In genomic region chr16:57567691-57568090, GRCh38 we compare ENCODE assay signal across 22 cellular contexts. TPM values are rescaled to one million over a fixed set of nuclear protein-coding genes. Genes with fewer than 3 reads are reported as not detected.
A peak's percentile ranks its signal among the peaks of the same experiment; 100 is the strongest.
DNase-seq lines count a peak whose midpoint lies in the region; ATAC-seq and TF ChIP-seq lines count a peak whose summit lies in the region.
"Had no signal": no experiment of that assay in that cellular context is flagged by ENCODE, and none has a peak within 500 bp of the region (broad histone marks: within the 10 kb centered on the region; RNA-seq: fewer than 3 reads in every experiment).

No MANE protein-coding gene starts in this region.

- no peak overlapping the region for H3K27ac ChIP-seq in brain microvascular endothelial cell
- no peak overlapping the region for H3K27ac ChIP-seq in adrenal gland
- H3K27ac ChIP-seq: PC-9, RWPE1 had no signal

- H3K27me3 Mint-ChIP-seq in endothelial cell (ENCODE audit: unreplicated experiment): peaks cover 19% of the 10 kb centered on the region
- H3K27me3 Mint-ChIP-seq in natural killer cell treated with Interleukin-12 subunit alpha and Interleukin-12 subunit beta and Interleukin-15 and Interleukin-18, amount 100 ng/mL, for 72 hours: no peaks in the 10 kb centered on the region

- H3K27ac Mint-ChIP-seq in endothelial cell (ENCODE audit: unreplicated experiment): no peak overlapping the region
- H3K27ac Mint-ChIP-seq in natural killer cell treated with Interleukin-12 subunit alpha and Interleukin-12 subunit beta and Interleukin-15 and Interleukin-18, amount 100 ng/mL, for 72 hours: peak overlapping the region; percentile 75 to 86
- H3K27ac Mint-ChIP-seq: HFFc6 had no signal

- no peaks in the 10 kb centered on the region for H3K9me3 ChIP-seq in adrenal gland (replicated peaks in 1 of 3)
- H3K9me3 ChIP-seq: BE2C had no signal

- WGBS in adrenal gland, 4 donors: 94 to 98% (median 96%) methylated on average over 15 to 18 of the region's 18 CpGs

- DNase-seq in activated CD8-positive, alpha-beta memory T cell treated with anti-CD3 and anti-CD28 coated beads, Interleukin-2, amount 50 U/mL, for 48 hours: peak; percentile 37
- DNase-seq in activated CD8-positive, alpha-beta memory T cell treated with anti-CD3 and anti-CD28 coated beads, Interleukin-2, amount 50 U/mL, for 4 hours: no peak
- no peak for DNase-seq in endothelial cell (ENCODE audit: low spot score)
- DNase-seq in natural killer cell treated with Interleukin-12 subunit alpha and Interleukin-12 subunit beta and Interleukin-15 and Interleukin-18, amount 100 ng/mL, for 72 hours (ENCODE audit: low spot score): no peak
- DNase-seq in brain microvascular endothelial cell: no peak
- DNase-seq in activated T-cell treated with anti-CD3 and anti-CD28 coated beads for 4 hours: no peak
- no peak for DNase-seq in adrenal gland
- DNase-seq: BE2C; CD4-positive, CD25-positive, alpha-beta regulatory T cell; COR-L47; DMS 273 treated with DMSO at 0.1 percent for 48 hours; H7; HFFc6; KG1; NCI-H1105 treated with DMSO at 0.1 percent for 48 hours; NCI-H1694; NCI-H526; PC-9 had no signal

- H3K36me3 Mint-ChIP-seq in endothelial cell (ENCODE audit: low read depth, unreplicated experiment): peaks cover 15% of the 10 kb centered on the region
- H3K36me3 Mint-ChIP-seq in natural killer cell treated with Interleukin-12 subunit alpha and Interleukin-12 subunit beta and Interleukin-15 and Interleukin-18, amount 100 ng/mL, for 72 hours: peaks cover 27% of the 10 kb centered on the region

- intact Hi-C loops in adrenal gland (cut with DNase I): no loop called here

- H3K4me3 Mint-ChIP-seq in endothelial cell (ENCODE audit: unreplicated experiment): peak overlapping the region; percentile 57
- H3K4me3 Mint-ChIP-seq in natural killer cell treated with Interleukin-12 subunit alpha and Interleukin-12 subunit beta and Interleukin-15 and Interleukin-18, amount 100 ng/mL, for 72 hours: no peak overlapping the region
- H3K4me3 Mint-ChIP-seq: CD4-positive, CD25-positive, alpha-beta regulatory T cell; HFFc6 had no signal

- no peak for TF ChIP-seq CTCF in endothelial cell (IDR thresholded peaks at IDR 0.05; ENCODE audit: unreplicated experiment)
- TF ChIP-seq CTCF in brain microvascular endothelial cell (IDR thresholded peaks at IDR 0.05; ENCODE audit: low read depth, low read length, missing control alignments): no peak
- TF ChIP-seq CTCF in adrenal gland (IDR thresholded peaks at IDR 0.05): no peak

- H3K4me3 ChIP-seq in brain microvascular endothelial cell (ENCODE audit: low read depth, low read length): no peak overlapping the region
- H3K4me3 ChIP-seq in adrenal gland: no peak overlapping the region
- H3K4me3 ChIP-seq: PC-9 had no signal

- TF ChIP-seq POLR2A in adrenal gland (IDR thresholded peaks at IDR 0.05): no peak

- H3K9me3 Mint-ChIP-seq in endothelial cell (ENCODE audit: unreplicated experiment): no peaks in the 10 kb centered on the region
- H3K9me3 Mint-ChIP-seq in natural killer cell treated with Interleukin-12 subunit alpha and Interleukin-12 subunit beta and Interleukin-15 and Interleukin-18, amount 100 ng/mL, for 72 hours: peaks cover 11% of the 10 kb centered on the region
- H3K9me3 Mint-ChIP-seq: CD4-positive, CD25-positive, alpha-beta regulatory T cell had no signal

- H3K36me3 ChIP-seq in brain microvascular endothelial cell (replicated peaks) (no peaks in the 10 kb centered on the region), adrenal gland (replicated peaks in 1 of 2) (no peaks in the 10 kb centered on the region)
- H3K36me3 ChIP-seq: BE2C had no signal

- H3K27me3 ChIP-seq in brain microvascular endothelial cell (replicated peaks): no peaks in the 10 kb centered on the region
- no peaks in the 10 kb centered on the region for H3K27me3 ChIP-seq in adrenal gland
- H3K27me3 ChIP-seq: BE2C had no signal

- in situ Hi-C loops in brain microvascular endothelial cell (cut with HindIII; ENCODE audit: low pct_ligation_motif_present, low sequenced_read_pairs): no loop called here

- H3K4me1 Mint-ChIP-seq in endothelial cell (ENCODE audit: unreplicated experiment): peaks cover 11% of the 10 kb centered on the region
- peaks cover 24 to 41% of the 10 kb centered on the region in 2 donors for H3K4me1 Mint-ChIP-seq in natural killer cell treated with Interleukin-12 subunit alpha and Interleukin-12 subunit beta and Interleukin-15 and Interleukin-18, amount 100 ng/mL, for 72 hours (ENCODE audit: low read depth in 2 of 2)
- H3K4me1 Mint-ChIP-seq: CD4-positive, CD25-positive, alpha-beta regulatory T cell had no signal

- no peaks in the 10 kb centered on the region for H3K4me1 ChIP-seq in adrenal gland (replicated peaks in 1 of 2)
- H3K4me1 ChIP-seq: BE2C had no signal

- no peak for ATAC-seq in natural killer cell treated with Interleukin-12 subunit alpha and Interleukin-12 subunit beta and Interleukin-15 and Interleukin-18, amount 100 ng/mL, for 72 hours
- ATAC-seq in HG03442 (IDR thresholded peaks at IDR 0.05; ENCODE audit: unreplicated experiment): no peak
- ATAC-seq: HepG2 had no signal

RNA-seq across cellular contexts. Expression of gene ADGRG5, which starts 25.2 kb away (rescaled TPM):
- total RNA-seq in endothelial cell (ENCODE audit: unreplicated experiment): 0.28 TPM
- 10 to 100 TPM; 86.8 to 95.0 TPM for total RNA-seq in natural killer cell treated with Interleukin-12 subunit alpha and Interleukin-12 subunit beta and Interleukin-15 and Interleukin-18, amount 100 ng/mL, for 72 hours
- under 1 TPM in 5 of 8 donors, not detected in 3; 0.14 to 0.54 (median 0.19) TPM for total RNA-seq in adrenal gland
- under 1 TPM; 0.22 to 0.48 (median 0.24) TPM for polyA plus RNA-seq in adrenal gland
- total RNA-seq: A172, HepG2, HFFc6, PC-9 had no signal
- polyA plus RNA-seq: HepG2 had no signal

RNA-seq across cellular contexts. Expression of gene CCDC102A, which starts 31.3 kb away (rescaled TPM):
- 14.6 TPM for total RNA-seq in endothelial cell (ENCODE audit: unreplicated experiment)
- 10 to 100 TPM; 13.9 to 21.5 TPM for total RNA-seq in natural killer cell treated with Interleukin-12 subunit alpha and Interleukin-12 subunit beta and Interleukin-15 and Interleukin-18, amount 100 ng/mL, for 72 hours
- total RNA-seq in adrenal gland: 10 to 100 TPM in 4 of 8 donors, 1 to 10 TPM in 4; 2.2 to 23.6 (median 11.1) TPM
- 1 to 10 TPM; 1.6 to 8.5 (median 3.8) TPM for polyA plus RNA-seq in adrenal gland

Comparison
In these comparisons a context has a peak if more than half of its experiments do, and no peak if none do; other contexts are left out.
1. RNA of gene ADGRG5, which starts 25.2 kb away (total RNA-seq): 86.8 to 95.0 TPM in natural killer cell treated with Interleukin-12 subunit alpha and Interleukin-12 subunit beta and Interleukin-15 and Interleukin-18, amount 100 ng/mL, for 72 hours; 0.28 TPM in endothelial cell (single experiment) and 0.14 to 0.54 TPM in adrenal gland; every median in the first group is over 10 times any median in the second.